In genomic region chr1:20153000-20153418, GRCh38 we compare ENCODE assay signal across 10 cellular contexts. TPM values are rescaled to one million over a fixed set of nuclear protein-coding genes. Genes with fewer than 3 reads are reported as not detected.
DNase-seq lines count a peak whose midpoint lies in the region; ATAC-seq, FAIRE-seq and TF ChIP-seq lines count a peak whose summit lies in the region.
"Had no signal": no experiment of that assay in that cellular context is flagged by ENCODE, and none has a peak within 500 bp of the region (broad histone marks: within the 10 kb centered on the region; RNA-seq: fewer than 3 reads in every experiment).

No MANE protein-coding gene starts in this region.

- H3K79me1 ChIP-seq in H1 (ENCODE audit: low read depth, low read length), result no peaks in the 10 kb centered on the region

- no peak overlapping the region for H3K14ac ChIP-seq in H1 (ENCODE audit: insufficient read length)

- H2AK5ac ChIP-seq in H1 (ENCODE audit: low read depth, low read length), result no peak overlapping the region

- no peaks in the 10 kb centered on the region for H4K20me1 ChIP-seq in H1 (replicated peaks in 1 of 2; ENCODE audit: control insufficient read depth in 1 of 2, insufficient read depth in 2 of 2, low read length in 2 of 2)

- no peak overlapping the region for H3K56ac ChIP-seq in H1 (replicated peaks; ENCODE audit: insufficient read length, low read depth, low read length)

- no peak overlapping the region for H3K4ac ChIP-seq in H1 (replicated peaks; ENCODE audit: insufficient read length, low read depth, low read length)

- no peak overlapping the region for H4K91ac ChIP-seq in H1 (replicated peaks; ENCODE audit: insufficient read length, low read length)

- peak in 1 of 2 experiments; percentile 5; a peak in 1 of 4 replicates for TF ChIP-seq RAD21 in H1 (IDR thresholded peaks at IDR 0.05 in 1 of 2, conservative IDR thresholded peaks at IDR 0.05 in 1 of 2; ENCODE audit: low read depth in 2 of 2, low read length in 2 of 2)

- no peak for TF ChIP-seq CTCF in H1 (IDR thresholded peaks at IDR 0.05; ENCODE audit: control extremely low read depth in 1 of 3, insufficient read depth in 1 of 3, low read depth in 1 of 3, low read length in 3 of 3)
- no peak for TF ChIP-seq CTCF in upper lobe of right lung (IDR thresholded peaks at IDR 0.05)

- no peak overlapping the region for H3K9ac ChIP-seq in H1 (replicated peaks in 1 of 4; ENCODE audit: extremely low read depth in 1 of 4, low read depth in 3 of 4, low read length in 3 of 4)

- no peak overlapping the region for H2BK15ac ChIP-seq in H1 (ENCODE audit: low read length)

- TF ChIP-seq POLR2A in H1 (IDR thresholded peaks at IDR 0.05; ENCODE audit: control extremely low read depth in 1 of 2, low read depth in 2 of 2, low read length in 2 of 2), result no peak

- intact Hi-C loops in upper lobe of right lung (cut with DNase I), result no loop called here

- FAIRE-seq in H1 (lab: Jason Lieb, UNC), result no peak
- FAIRE-seq: bronchial epithelial cell had no signal

- H3K23ac ChIP-seq in H1 (ENCODE audit: insufficient read length), result no peak overlapping the region

- CTCF ChIA-PET in H1 (lab: Charles Lee; ENCODE audit: partially characterized antibody), result interaction anchor here (0.6 to 13.5 kb wide), 35 partner anchors 10 to 341 kb away, joined by 3 to 127 read pairs (median 5); partner anchors contain the start of genes PLA2G2A and PLA2G2E

- H3K4me2 ChIP-seq in H1 (ENCODE audit: insufficient read depth in 1 of 2, low read depth in 2 of 2, low read length in 2 of 2), result peak overlapping the region in 1 of 2 experiments; percentile 44; a peak in 2 of 4 replicates

- TF ChIP-seq EP300 in H1 (IDR thresholded peaks at IDR 0.05; ENCODE audit: borderline replicate concordance in 1 of 2, low read depth in 2 of 2, low read length in 2 of 2), result no peak

- no peak overlapping the region for H3K27ac ChIP-seq in H1 (ENCODE audit: low read depth, low read length)
- peak overlapping the region; percentile 70 for H3K27ac ChIP-seq in upper lobe of right lung
- H3K27ac ChIP-seq: WERI-Rb-1 had no signal

- no peaks in the 10 kb centered on the region for H3K36me3 ChIP-seq in H1 (ENCODE audit: control insufficient read depth in 2 of 4, insufficient read depth in 4 of 4, low read length in 3 of 4)
- H3K36me3 ChIP-seq in upper lobe of right lung, result no peaks in the 10 kb centered on the region
- H3K36me3 ChIP-seq: WERI-Rb-1 had no signal

- H3K27me3 ChIP-seq in H1 (replicated peaks in 1 of 4; ENCODE audit: control insufficient read depth in 3 of 4, extremely low read depth in 1 of 4, insufficient read depth in 3 of 4, low read length in 3 of 4) (no peaks in the 10 kb centered on the region), upper lobe of right lung (no peaks in the 10 kb centered on the region)

- H2AFZ ChIP-seq in H1 (ENCODE audit: low read length), result no peak overlapping the region

- POLR2A ChIA-PET in H1 (lab: Charles Lee; ENCODE audit: partially characterized antibody), result interaction anchor here (1.0 to 1.2 kb wide), 3 partner anchors 9 to 235 kb away, joined by 3 to 4 read pairs (median 3); no protein-coding TSS in a partner anchor

- H3K4me1 ChIP-seq in H1 (replicated peaks in 1 of 4; ENCODE audit: control insufficient read depth in 3 of 4, insufficient read depth in 4 of 4, low read length in 3 of 4) (peaks cover 0 to 11% (median 5%) of the 10 kb centered on the region in 4 experiments; a peak in 6 of 7 replicates), upper lobe of right lung (peaks cover 24% of the 10 kb centered on the region)

- no peak overlapping the region for H4K8ac ChIP-seq in H1 (ENCODE audit: extremely low read depth, insufficient read depth, low read length)

- H4K5ac ChIP-seq in H1 (ENCODE audit: insufficient read length, low read depth, low read length), result no peak overlapping the region

- DNase-seq in activated effector memory CD4-positive, alpha-beta T cell treated with anti-CD3 and anti-CD28 coated beads, Interleukin-2, amount 50 U/mL, for 16 hours, result peak; percentile 17
- DNase-seq in activated effector memory CD4-positive, alpha-beta T cell treated with Interleukin-2 at 50 U/mL for 16 hours, result no peak
- DNase-seq in H1 (ENCODE audit: low read depth in 1 of 2, low spot score in 2 of 2) (no peak), midbrain (lab: John Stamatoyannopoulos, UW) (peak; percentile 73), upper lobe of right lung (peak; percentile 70), NAMALWA (ENCODE audit: low spot score) (no peak)

- H3K18ac ChIP-seq in H1 (ENCODE audit: extremely low read depth, low read length), result no peak overlapping the region

- no peak overlapping the region for H2BK20ac ChIP-seq in H1 (ENCODE audit: low read length)

- H2BK120ac ChIP-seq in H1 (replicated peaks; ENCODE audit: low read depth, low read length), result no peak overlapping the region

- no peaks in the 10 kb centered on the region for H3K23me2 ChIP-seq in H1 (ENCODE audit: low read depth, low read length)

- no peak overlapping the region; a peak in 1 of 8 replicates for H3K4me3 ChIP-seq in H1 (ENCODE audit: extremely low read depth in 1 of 4, insufficient read depth in 2 of 4, low read depth in 3 of 4, low read length in 4 of 4)
- H3K4me3 ChIP-seq in upper lobe of right lung, result no peak overlapping the region

- H2BK5ac ChIP-seq in H1 (ENCODE audit: low read depth, low read length), result no peak overlapping the region

- no peak overlapping the region for H2BK12ac ChIP-seq in H1 (ENCODE audit: low read depth, low read length)

- no peaks in the 10 kb centered on the region for H3K79me2 ChIP-seq in H1 (ENCODE audit: control insufficient read depth in 1 of 2, insufficient read depth in 2 of 2, low read length in 2 of 2)

- no peaks in the 10 kb centered on the region for H3K9me3 ChIP-seq in H1 (ENCODE audit: insufficient read depth in 2 of 2, low read depth in 1 of 2, low read length in 1 of 2)
- no peaks in the 10 kb centered on the region for H3K9me3 ChIP-seq in upper lobe of right lung

- ATAC-seq in upper lobe of right lung (peak; percentile 63), GM18907 (IDR thresholded peaks at IDR 0.05; ENCODE audit: unreplicated experiment) (no peak), HG03095 (IDR thresholded peaks at IDR 0.05; ENCODE audit: unreplicated experiment) (no peak)

- 57% methylated on average over 5 of the region's 6 CpGs; no CpG with 5 or more reads in 1 of the 2 experiments for WGBS in H1 (ENCODE audit: extremely low coverage in 1 of 2, insufficient coverage in 1 of 2, insufficient read length in 1 of 2, insufficient replicate concordance in 2 of 2, low coverage in 1 of 2, low lambda C conversion rate in 2 of 2, missing lambda C conversion rate in 1 of 2), 2 experiments

TF ChIP-seq in H1, 55 proteins besides CTCF, POLR2A, EP300 and RAD21:
- TF ChIP-seq BRCA1 (IDR thresholded peaks at IDR 0.05; ENCODE audit: low read depth, low read length), result no peak
- TF ChIP-seq SIX5 (IDR thresholded peaks at IDR 0.05; ENCODE audit: low read depth, low read length), result no peak
- no peak for TF ChIP-seq TEAD4 (IDR thresholded peaks at IDR 0.05; ENCODE audit: low read depth, low read length)
- TF ChIP-seq TCF12 (IDR thresholded peaks at IDR 0.05; ENCODE audit: low read depth, low read length), result no peak
- TF ChIP-seq SIN3A (conservative IDR thresholded peaks at IDR 0.05 in 1 of 2, IDR thresholded peaks at IDR 0.05 in 1 of 2; ENCODE audit: low read depth in 1 of 2, low read length in 2 of 2), result peak; percentile 94 to 96

RNA-seq across cellular contexts. Expression of gene PLA2G2F, which starts 13.9 kb away (rescaled TPM):
- total RNA-seq in H1 (2021; fragmentation: NEBNext Ultra II Directional; extraction: Animal tissue kit (Norgen Biotek cat#: 25700)), result not detected in 2 replicates
- polyA plus RNA-seq in H1 (2011; rRNA removed), result not detected in 2 replicates
- polyA plus RNA-seq in H1 (2011; cell fraction: cytosol; rRNA removed), result not detected
- polyA plus RNA-seq in H1 (2011; cell fraction: nucleus; rRNA removed), result not detected
- not detected in 4 replicates for polyA plus RNA-seq in H1 (2012, experiment 1 of 2)
- not detected for polyA plus RNA-seq in H1 (2012, experiment 2 of 2)
- not detected for polyA plus RNA-seq in H1 (2013, experiment 1 of 2)
- not detected for polyA plus RNA-seq in H1 (2013, experiment 2 of 2)
- polyA minus RNA-seq in H1 (2011; rRNA and poly(A)+ RNA removed), result not detected in 2 replicates
- polyA minus RNA-seq in H1 (2011; cell fraction: cytosol; rRNA and poly(A)+ RNA removed), result not detected
- polyA minus RNA-seq in H1 (2011; cell fraction: nucleus; rRNA and poly(A)+ RNA removed), result not detected
- not detected for total RNA-seq in upper lobe of right lung
- total RNA-seq: bronchial epithelial cell had no signal

RNA-seq across cellular contexts. Expression of gene UBXN10, which starts 32.9 kb away (rescaled TPM):
- 0.43 and 0.44 TPM in 2 replicates for total RNA-seq in H1 (2021; fragmentation: NEBNext Ultra II Directional; extraction: Animal tissue kit (Norgen Biotek cat#: 25700))
- polyA plus RNA-seq in H1 (2011; rRNA removed), result 0.50 and 0.68 TPM in 2 replicates
- polyA plus RNA-seq in H1 (2011; cell fraction: cytosol; rRNA removed), result 0.67 TPM
- 0.48 TPM for polyA plus RNA-seq in H1 (2011; cell fraction: nucleus; rRNA removed)
- polyA plus RNA-seq in H1 (2012, experiment 1 of 2), result 0.48 to 0.86 TPM (median 0.74 TPM) in 4 replicates
- polyA plus RNA-seq in H1 (2012, experiment 2 of 2), result 0.20 TPM
- 0.36 TPM for polyA plus RNA-seq in H1 (2013, experiment 1 of 2)
- polyA plus RNA-seq in H1 (2013, experiment 2 of 2), result 0.40 TPM
- 1.3 and 1.5 TPM in 2 replicates for polyA minus RNA-seq in H1 (2011; rRNA and poly(A)+ RNA removed)
- 0.22 TPM for polyA minus RNA-seq in H1 (2011; cell fraction: cytosol; rRNA and poly(A)+ RNA removed)
- 1.2 TPM for polyA minus RNA-seq in H1 (2011; cell fraction: nucleus; rRNA and poly(A)+ RNA removed)
- total RNA-seq in upper lobe of right lung, result 0.87 TPM

RNA-seq across cellular contexts. Expression of gene PLA2G2C, which starts 33.3 kb away (rescaled TPM):
- total RNA-seq in H1 (2021; fragmentation: NEBNext Ultra II Directional; extraction: Animal tissue kit (Norgen Biotek cat#: 25700)), result not detected in 2 replicates
- polyA plus RNA-seq in H1 (2011; rRNA removed), result not detected in 2 replicates
- not detected for polyA plus RNA-seq in H1 (2011; cell fraction: cytosol; rRNA removed)
- polyA plus RNA-seq in H1 (2011; cell fraction: nucleus; rRNA removed), result not detected
- not detected in 4 replicates for polyA plus RNA-seq in H1 (2012, experiment 1 of 2)
- not detected for polyA plus RNA-seq in H1 (2012, experiment 2 of 2)
- polyA plus RNA-seq in H1 (2013, experiment 1 of 2), result not detected
- not detected for polyA plus RNA-seq in H1 (2013, experiment 2 of 2)
- not detected in 2 replicates for polyA minus RNA-seq in H1 (2011; rRNA and poly(A)+ RNA removed)
- polyA minus RNA-seq in H1 (2011; cell fraction: cytosol; rRNA and poly(A)+ RNA removed), result not detected
- polyA minus RNA-seq in H1 (2011; cell fraction: nucleus; rRNA and poly(A)+ RNA removed), result not detected
- not detected for total RNA-seq in upper lobe of right lung
- total RNA-seq: bronchial epithelial cell had no signal

RNA-seq across cellular contexts. Expression of gene PLA2G2D, which starts 33.7 kb away (rescaled TPM):
- total RNA-seq in H1 (2021; fragmentation: NEBNext Ultra II Directional; extraction: Animal tissue kit (Norgen Biotek cat#: 25700)), result not detected in 2 replicates
- polyA plus RNA-seq in H1 (2011; rRNA removed), result not detected in 2 replicates
- not detected for polyA plus RNA-seq in H1 (2011; cell fraction: cytosol; rRNA removed)
- polyA plus RNA-seq in H1 (2011; cell fraction: nucleus; rRNA removed), result not detected
- not detected in 4 replicates for polyA plus RNA-seq in H1 (2012, experiment 1 of 2)
- not detected for polyA plus RNA-seq in H1 (2012, experiment 2 of 2)
- polyA plus RNA-seq in H1 (2013, experiment 1 of 2), result not detected
- polyA plus RNA-seq in H1 (2013, experiment 2 of 2), result not detected
- not detected in 2 replicates for polyA minus RNA-seq in H1 (2011; rRNA and poly(A)+ RNA removed)
- not detected for polyA minus RNA-seq in H1 (2011; cell fraction: cytosol; rRNA and poly(A)+ RNA removed)
- polyA minus RNA-seq in H1 (2011; cell fraction: nucleus; rRNA and poly(A)+ RNA removed), result not detected
- total RNA-seq in upper lobe of right lung, result not detected
- total RNA-seq: bronchial epithelial cell had no signal

Comparison
In these comparisons a context has a peak if more than half of its experiments do, and no peak if none do; other contexts are left out.
1. DNase-seq: peak in activated effector memory CD4-positive, alpha-beta T cell treated with anti-CD3 and anti-CD28 coated beads, Interleukin-2, amount 50 U/mL, for 16 hours (single experiment), midbrain (single experiment) and upper lobe of right lung (single experiment); none in activated effector memory CD4-positive, alpha-beta T cell treated with Interleukin-2 at 50 U/mL for 16 hours (single experiment), H1 (0 of 2) and NAMALWA (single experiment).